In the genomic region with DNA sequence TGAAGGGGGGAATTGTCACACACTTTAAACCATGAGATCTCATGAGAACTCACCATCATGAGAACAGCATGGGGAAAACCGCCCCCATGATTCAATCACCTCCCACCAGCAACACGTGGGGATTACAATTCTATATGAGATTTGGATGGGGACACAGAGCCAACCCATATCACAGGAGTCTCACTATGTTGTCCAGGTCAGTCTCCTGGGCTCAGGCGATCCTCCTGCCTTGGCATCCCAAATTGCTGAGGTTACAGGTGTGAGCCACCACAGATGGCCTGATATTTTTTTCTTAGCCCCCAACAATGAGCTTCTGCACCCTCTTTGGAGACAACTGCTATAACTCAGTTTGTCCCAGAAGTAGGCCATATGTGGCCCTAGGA, we compare ENCODE assay signal across 9 cellular contexts. TPM values are rescaled to one million over a fixed set of nuclear protein-coding genes. Genes with fewer than 3 reads are reported as not detected.
DNase-seq lines count a peak whose midpoint lies in the region; TF ChIP-seq lines count a peak whose summit lies in the region.
"Had no signal": no experiment of that assay in that cellular context is flagged by ENCODE, and none has a peak within 500 bp of the region (broad histone marks: within the 10 kb centered on the region; RNA-seq: fewer than 3 reads in every experiment).

No MANE protein-coding gene starts in this region.

- H3K79me2 ChIP-seq in mesendoderm (ENCODE audit: control insufficient read depth, insufficient read depth, low read length), result no peaks in the 10 kb centered on the region

- H3K9me3 Mint-ChIP-seq in CD4-positive, alpha-beta memory T cell, result peaks cover 0 to 2% (median 0%) of the 10 kb centered on the region in 8 donors

- POLR2A ChIA-PET in CD4-positive, alpha-beta memory T cell (lab: Charles Lee; ENCODE audit: partially characterized antibody), result interaction anchor here (0.5 to 9.7 kb wide), 18 partner anchors 9 to 184 kb away, joined by 3 to 279 read pairs (median 4); partner anchors contain the start of genes DOP1B and MORC3

- intact Hi-C loops in CD4-positive, alpha-beta memory T cell (cut with micrococcal nuclease), result no loop called here
- intact Hi-C loops in breast epithelium (cut with DNase I; ENCODE audit: low total_unique reads), result no loop called here

- H3K36me3 Mint-ChIP-seq in CD4-positive, alpha-beta memory T cell, result peaks cover 5% of the 10 kb centered on the region in 2 donors

- H2BK120ac ChIP-seq in mesendoderm (ENCODE audit: low read depth, low read length), result no peak overlapping the region

- H2BK5ac ChIP-seq in mesendoderm (ENCODE audit: low read length), result no peak overlapping the region

- no peak overlapping the region for H2AK5ac ChIP-seq in mesendoderm (ENCODE audit: low read length)

- WGBS in mesendoderm (ENCODE audit: extremely low coverage, insufficient coverage, low lambda C conversion rate), result no CpG with 5 or more reads among the region's 3 CpGs

- H3K4me3 Mint-ChIP-seq in CD4-positive, alpha-beta memory T cell, result peak overlapping the region; percentile 77 to 89 (median 84)

- no peak for DNase-seq in CD4-positive, alpha-beta memory T cell
- no peak for DNase-seq in breast epithelium (ENCODE audit: low spot score in 2 of 2)
- no peak for DNase-seq in NCI-H510A treated with DMSO at 0.1 percent for 48 hours (lab: John Stamatoyannopoulos, UW)
- no peak for DNase-seq in mesendoderm
- no peak for DNase-seq in RKO (ENCODE audit: low spot score)
- DNase-seq in T-helper 9 cell, result no peak
- DNase-seq: NCI-H2227 treated with DMSO at 0.1 percent for 48 hours had no signal

- no peaks in the 10 kb centered on the region for H3K9me3 ChIP-seq in CD4-positive, alpha-beta memory T cell (ENCODE audit: control insufficient read depth in 1 of 2, low read length in 2 of 2)
- no peaks in the 10 kb centered on the region for H3K9me3 ChIP-seq in KOPT-K1 (ENCODE audit: insufficient read depth, low read length, poor library complexity, severe bottlenecking)
- H3K9me3 ChIP-seq in breast epithelium, result no peaks in the 10 kb centered on the region
- H3K9me3 ChIP-seq in neutrophil, result no peaks in the 10 kb centered on the region

- no peak overlapping the region for H3K18ac ChIP-seq in mesendoderm (ENCODE audit: low read length)

- peak overlapping the region; percentile 79 for H3K27ac ChIP-seq in CD4-positive, alpha-beta memory T cell (ENCODE audit: low read depth, low read length)
- H3K27ac ChIP-seq in KOPT-K1 (ENCODE audit: low read depth, low read length, poor library complexity, severe bottlenecking) (peak overlapping the region; percentile 54), breast epithelium (peak overlapping the region; percentile 62 to 90), neutrophil (peak overlapping the region; percentile 85), mesendoderm (ENCODE audit: low read depth, low read length) (no peak overlapping the region)

- H3K9ac ChIP-seq in mesendoderm (ENCODE audit: low read length), result no peak overlapping the region

- no peak overlapping the region for H4K8ac ChIP-seq in mesendoderm (ENCODE audit: low read depth, low read length)

- H3K79me1 ChIP-seq in mesendoderm (ENCODE audit: low read length), result no peaks in the 10 kb centered on the region

- H3K4me1 ChIP-seq in CD4-positive, alpha-beta memory T cell (ENCODE audit: insufficient read depth, low read length), result peaks cover 37% of the 10 kb centered on the region
- H3K4me1 ChIP-seq in breast epithelium (no peaks in the 10 kb centered on the region), neutrophil (ENCODE audit: control insufficient read depth in 1 of 2, insufficient read depth in 1 of 2, low read depth in 1 of 2, low read length in 1 of 2) (peaks cover 18 to 27% of the 10 kb centered on the region in 2 experiments), mesendoderm (ENCODE audit: control insufficient read depth, low read depth, low read length) (no peaks in the 10 kb centered on the region)

- peak overlapping the region; percentile 89 to 99 (median 96) for H3K27ac Mint-ChIP-seq in CD4-positive, alpha-beta memory T cell

- no peak overlapping the region for H3K56ac ChIP-seq in mesendoderm (ENCODE audit: low read length)

- no peak overlapping the region for H4K5ac ChIP-seq in mesendoderm (ENCODE audit: low read length)

- peak overlapping the region; percentile 17 to 52 for H3K4me3 ChIP-seq in CD4-positive, alpha-beta memory T cell (ENCODE audit: low read length in 2 of 2)
- H3K4me3 ChIP-seq in breast epithelium (peak overlapping the region in 2 of 3 donors; percentile 27 to 28), neutrophil (ENCODE audit: low read depth in 1 of 2, low read length in 1 of 2) (peak overlapping the region; percentile 37 to 38), mesendoderm (ENCODE audit: low read length) (no peak overlapping the region)

- H3K27me3 Mint-ChIP-seq in CD4-positive, alpha-beta memory T cell, result no peaks in the 10 kb centered on the region

- peaks cover 26 to 40% (median 34%) of the 10 kb centered on the region in 4 donors for H3K4me1 Mint-ChIP-seq in CD4-positive, alpha-beta memory T cell

- H3K27me3 ChIP-seq in CD4-positive, alpha-beta memory T cell (ENCODE audit: insufficient read depth, low read length), result no peaks in the 10 kb centered on the region
- H3K27me3 ChIP-seq in breast epithelium (no peaks in the 10 kb centered on the region), neutrophil (no peaks in the 10 kb centered on the region), mesendoderm (ENCODE audit: insufficient read depth, low read length, poor library complexity) (no peaks in the 10 kb centered on the region)

- TF ChIP-seq CTCF in breast epithelium (IDR thresholded peaks at IDR 0.05) (no peak), neutrophil (IDR thresholded peaks at IDR 0.05) (no peak)

- no peak overlapping the region for H2BK15ac ChIP-seq in mesendoderm (replicated peaks; ENCODE audit: low read depth)

- H3K4ac ChIP-seq in mesendoderm (ENCODE audit: low read depth, low read length), result no peak overlapping the region

- H3K23ac ChIP-seq in mesendoderm (ENCODE audit: low read length), result no peak overlapping the region

- H3K4me2 ChIP-seq in mesendoderm (ENCODE audit: low read length), result no peak overlapping the region

- CTCF ChIA-PET in CD4-positive, alpha-beta memory T cell (lab: Charles Lee; ENCODE audit: partially characterized antibody), result interaction anchor here (1.2 to 3.2 kb wide), 7 partner anchors 9 to 37 kb away, joined by 3 to 20 read pairs (median 6); partner anchors contain the start of gene MORC3

- TF ChIP-seq POLR2A in breast epithelium (IDR thresholded peaks at IDR 0.05), result no peak

- peaks cover 6% of the 10 kb centered on the region for H3K36me3 ChIP-seq in CD4-positive, alpha-beta memory T cell (ENCODE audit: insufficient read depth, low read length)
- peaks cover 13% of the 10 kb centered on the region for H3K36me3 ChIP-seq in KOPT-K1 (ENCODE audit: insufficient read depth, low read length)
- H3K36me3 ChIP-seq in breast epithelium, result no peaks in the 10 kb centered on the region
- peaks cover 32% of the 10 kb centered on the region for H3K36me3 ChIP-seq in neutrophil
- H3K36me3 ChIP-seq in mesendoderm (ENCODE audit: control insufficient read depth, insufficient read depth, low read length), result no peaks in the 10 kb centered on the region

RNA-seq across cellular contexts. Expression of gene MORC3, which starts 22.5 kb away (rescaled TPM):
- total RNA-seq in CD4-positive, alpha-beta memory T cell, result 100 to 1,000 TPM; 105 to 108 TPM
- polyA plus RNA-seq in CD4-positive, alpha-beta memory T cell, result 10 to 100 TPM; 31.8 to 45.0 TPM
- 10 to 100 TPM; 38.9 to 62.8 (median 54.7) TPM for total RNA-seq in breast epithelium
- polyA plus RNA-seq in mesendoderm (2013, experiment 1 of 2), result 9.4 TPM
- 10.0 TPM for polyA plus RNA-seq in mesendoderm (2013, experiment 2 of 2)
